1 cellular context compared by ENCODE assay signal in genomic region chr2:188721231-188721630, GRCh38.
TF ChIP-seq lines count a peak whose summit lies in the region.

No MANE protein-coding gene starts in this region.

TF ChIP-seq in GM23338, 12 proteins besides CTCF, POLR2A, EP300 and RAD21 (continued from another document):
- no peak for TF ChIP-seq ZNF462 (CRISPR knock-in tag; IDR thresholded peaks at IDR 0.05)
- TF ChIP-seq STAT1 (IDR thresholded peaks at IDR 0.05; ENCODE audit: unreplicated experiment): no peak
- no peak for TF ChIP-seq EZH2 (IDR thresholded peaks at IDR 0.05; ENCODE audit: low read depth, unreplicated experiment)
- TF ChIP-seq POLR2AphosphoS5 (IDR thresholded peaks at IDR 0.05; ENCODE audit: low read depth): no peak
